Comparison of ENCODE assay signal across 8 cellular contexts in the genomic region with DNA sequence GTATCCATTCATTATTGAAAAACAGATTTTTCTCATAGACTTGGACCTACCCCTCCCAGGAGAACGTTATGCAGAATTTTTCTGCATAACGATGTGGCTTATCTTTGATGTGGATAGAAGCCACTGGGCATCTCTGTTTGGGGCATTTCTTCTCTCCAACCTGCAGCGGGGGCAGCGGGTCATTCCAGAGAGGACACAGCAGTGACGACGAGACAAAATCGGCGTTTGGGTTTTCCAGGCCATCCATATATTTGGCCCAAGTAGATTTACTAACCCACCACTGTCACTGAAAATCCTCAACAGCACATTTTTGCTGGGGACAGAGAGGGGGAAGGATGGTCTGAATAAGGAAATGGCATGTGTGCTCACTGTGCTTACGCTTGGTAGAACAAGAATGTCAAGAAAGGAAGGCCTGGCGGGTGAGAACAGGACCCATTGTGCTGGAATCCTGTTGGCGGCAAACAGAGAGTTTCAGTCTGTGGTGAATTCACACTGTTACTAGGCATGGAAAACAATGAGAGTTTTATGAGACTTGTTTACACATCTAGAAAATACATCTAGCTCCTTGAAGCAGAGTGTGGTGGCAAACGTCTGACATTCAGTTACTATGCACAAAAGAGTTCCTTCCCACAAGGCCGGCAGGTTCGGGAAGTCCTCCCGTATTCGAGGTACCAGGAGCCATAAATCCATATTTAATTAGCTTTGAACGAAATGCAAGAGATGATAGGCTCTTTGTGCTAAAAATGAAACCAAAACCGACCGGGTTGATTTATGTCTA.
DNase-seq lines count a peak whose midpoint lies in the region; ATAC-seq, FAIRE-seq and TF ChIP-seq lines count a peak whose summit lies in the region.

No MANE protein-coding gene starts in this region.

- no peaks in the 10 kb centered on the region for H3K79me2 ChIP-seq in hepatocyte

- H3K4me2 ChIP-seq in hepatocyte = peak overlapping the region; percentile 7

- no peak for DNase-seq in activated CD8-positive, alpha-beta T cell treated with anti-CD3 and anti-CD28 coated beads for 36 hours
- no peak for DNase-seq in hepatocyte (ENCODE audit: low spot score)
- DNase-seq in sigmoid colon = peak; percentile 80
- DNase-seq in GM19239 (ENCODE audit: insufficient read length, low spot score) = no peak
- DNase-seq in COLO668 (lab: John Stamatoyannopoulos, UW; ENCODE audit: unreplicated experiment) = no peak
- no peak for DNase-seq in stimulated activated CD4-positive, alpha-beta T cell treated with anti-CD3 and anti-CD28 coated beads, Interleukin-15, amount 100 ng/mL, for 24 hours

- H3K27me3 ChIP-seq in hepatocyte (no peaks in the 10 kb centered on the region), sigmoid colon (no peaks in the 10 kb centered on the region)

- WGBS in hepatocyte (ENCODE audit: low lambda C conversion rate, missing lambda C conversion rate) = 88% methylated on average over 19 of the region's 19 CpGs
- 42 to 46% methylated on average over 19 of the region's 19 CpGs for WGBS in sigmoid colon, 2 donors

- intact Hi-C loops in activated CD8-positive, alpha-beta T cell treated with anti-CD3 and anti-CD28 coated beads for 36 hours (cut with micrococcal nuclease) = no loop called here
- intact Hi-C loops in sigmoid colon (cut with DNase I) = loop anchor here (2.0 to 5.0 kb wide), 3 partner anchors 21 to 590 kb away; no protein-coding TSS in a partner anchor

- no peaks in the 10 kb centered on the region for H3K36me3 ChIP-seq in hepatocyte (replicated peaks; ENCODE audit: insufficient read depth, low read depth)
- no peaks in the 10 kb centered on the region for H3K36me3 ChIP-seq in sigmoid colon

- H3K4me1 Mint-ChIP-seq in activated CD8-positive, alpha-beta T cell treated with anti-CD3 and anti-CD28 coated beads for 36 hours (ENCODE audit: low read depth) = peaks cover 35% of the 10 kb centered on the region

- peak overlapping the region; percentile 19 for H3K27ac Mint-ChIP-seq in activated CD8-positive, alpha-beta T cell treated with anti-CD3 and anti-CD28 coated beads for 36 hours

- no peaks in the 10 kb centered on the region for H3K9me2 ChIP-seq in hepatocyte (replicated peaks; ENCODE audit: insufficient read depth)

- peaks cover 30% of the 10 kb centered on the region for H3K4me1 ChIP-seq in hepatocyte (ENCODE audit: insufficient read depth)
- peaks cover 0 to 60% (median 57%) of the 10 kb centered on the region in 4 donors for H3K4me1 ChIP-seq in sigmoid colon

- POLR2A ChIA-PET in activated CD8-positive, alpha-beta T cell treated with anti-CD3 and anti-CD28 coated beads for 36 hours (lab: Charles Lee) = interaction anchor here (0.5 kb wide), 1 partner anchor 62 kb away, joined by 3 read pairs; no protein-coding TSS in a partner anchor

- H3K27ac ChIP-seq in hepatocyte = peak overlapping the region; percentile 72
- peak overlapping the region; percentile 85 to 91 (median 90) for H3K27ac ChIP-seq in sigmoid colon

- H3K4me3 ChIP-seq in GM08714 (ENCODE audit: low read length) = peak overlapping the region; percentile 11; the same call in 1 of the 2 replicates
- H3K4me3 ChIP-seq in hepatocyte = no peak overlapping the region
- peak overlapping the region; percentile 6 to 31 (median 27) for H3K4me3 ChIP-seq in sigmoid colon

- CTCF ChIA-PET in activated CD8-positive, alpha-beta T cell treated with anti-CD3 and anti-CD28 coated beads for 36 hours (lab: Charles Lee) = interaction anchor here (0.9 kb wide), 1 partner anchor 10 kb away, joined by 3 read pairs; no protein-coding TSS in a partner anchor

- no peaks in the 10 kb centered on the region for H3K36me3 Mint-ChIP-seq in activated CD8-positive, alpha-beta T cell treated with anti-CD3 and anti-CD28 coated beads for 36 hours (ENCODE audit: low read depth)

- H2AFZ ChIP-seq in hepatocyte = no peak overlapping the region

- no peaks in the 10 kb centered on the region for H3K9me3 Mint-ChIP-seq in activated CD8-positive, alpha-beta T cell treated with anti-CD3 and anti-CD28 coated beads for 36 hours

- TF ChIP-seq CTCF in activated CD8-positive, alpha-beta T cell treated with anti-CD3 and anti-CD28 coated beads for 36 hours (IDR thresholded peaks at IDR 0.05) = no peak
- no peak for TF ChIP-seq CTCF in hepatocyte (IDR thresholded peaks at IDR 0.05; ENCODE audit: poor library complexity)
- TF ChIP-seq CTCF in sigmoid colon (IDR thresholded peaks at IDR 0.05) = no peak

- TF ChIP-seq POLR2A in sigmoid colon (IDR thresholded peaks at IDR 0.05) = no peak

- H4K20me1 ChIP-seq in hepatocyte (ENCODE audit: insufficient read depth, poor library complexity, severe bottlenecking) = no peaks in the 10 kb centered on the region

- no peak for FAIRE-seq in GM19239 (lab: Jason Lieb, UNC)

- H3K27me3 Mint-ChIP-seq in activated CD8-positive, alpha-beta T cell treated with anti-CD3 and anti-CD28 coated beads for 36 hours = peaks cover 7% of the 10 kb centered on the region

- TF ChIP-seq EP300 in sigmoid colon (IDR thresholded peaks at IDR 0.05) = peak in 2 of 4 donors; percentile 73 to 88

- no peak for ATAC-seq in activated CD8-positive, alpha-beta T cell treated with anti-CD3 and anti-CD28 coated beads for 36 hours
- no peak for ATAC-seq in HG02588 (IDR thresholded peaks at IDR 0.05; ENCODE audit: unreplicated experiment)

- H3K9me3 ChIP-seq in hepatocyte (ENCODE audit: low read depth) (no peaks in the 10 kb centered on the region), sigmoid colon (no peaks in the 10 kb centered on the region)

- H3K4me3 Mint-ChIP-seq in activated CD8-positive, alpha-beta T cell treated with anti-CD3 and anti-CD28 coated beads for 36 hours = peak overlapping the region; percentile 59
